8 cellular contexts compared by ENCODE assay signal in genomic region chr17:19108517-19108916, GRCh38. TPM values are rescaled to one million over a fixed set of nuclear protein-coding genes. Genes with fewer than 3 reads are reported as not detected.
DNase-seq lines count a peak whose midpoint lies in the region; ATAC-seq, FAIRE-seq and TF ChIP-seq lines count a peak whose summit lies in the region.
"Not testable (repeated sequence)": the region's sequence is repeated elsewhere in the genome, so short reads cannot be mapped to it uniquely, and the experiment has no call there.
"Had no signal": no experiment of that assay in that cellular context is flagged by ENCODE, and none has a peak within 500 bp of the region (broad histone marks: within the 10 kb centered on the region; RNA-seq: fewer than 3 reads in every experiment).

No MANE protein-coding gene starts in this region.

- H3K9ac ChIP-seq in K562 (ENCODE audit: insufficient read depth in 1 of 2, low read depth in 2 of 2, low read length in 2 of 2): not testable (repeated sequence)

- H4K20me1 ChIP-seq in K562 (replicated peaks; ENCODE audit: control insufficient read depth, insufficient read depth, low read length): not testable (repeated sequence)

- not testable (repeated sequence) for TF ChIP-seq POLR2A in K562 (conservative IDR thresholded peaks at IDR 0.05); testis (IDR thresholded peaks at IDR 0.05)

- TF ChIP-seq CTCF in K562 (IDR thresholded peaks at IDR 0.05 in 2 of 3, conservative IDR thresholded peaks at IDR 0.05 in 1 of 3; ENCODE audit: insufficient read depth in 2 of 3, low read depth in 1 of 3, low read length in 3 of 3); testis (IDR thresholded peaks at IDR 0.05): not testable (repeated sequence)

- in situ Hi-C loops in K562 (cut with MboI): loop anchor here (10.0 kb wide), 1 partner anchor 136 kb away; no protein-coding TSS in a partner anchor

- not testable (repeated sequence) for H3K27me3 ChIP-seq in K562 (ENCODE audit: control insufficient read depth in 2 of 2, insufficient read depth in 2 of 2, low read length in 2 of 2); testis

- H3K4me1 ChIP-seq in K562 (replicated peaks in 1 of 2; ENCODE audit: control insufficient read depth in 2 of 2, insufficient read depth in 2 of 2, low read length in 2 of 2); testis: not testable (repeated sequence)

- not testable (repeated sequence) for BruUV-seq in K562 (replicated peaks; lab: Mats Ljungman, UMichigan)

- H3K9me3 ChIP-seq in K562 (replicated peaks; ENCODE audit: control insufficient read depth, insufficient read depth, low read depth, low read length); testis: not testable (repeated sequence)

- not testable (repeated sequence) for H3K79me2 ChIP-seq in K562 (ENCODE audit: control insufficient read depth, insufficient read depth, low read length)

- POLR2A ChIA-PET in K562 (lab: Yijun Ruan, JAX): not testable (repeated sequence)

- peak; percentile 60 for ATAC-seq in K562
- not testable (repeated sequence) for ATAC-seq in Right ventricle myocardium superior (ENCODE audit: poor library complexity); left lobe of liver

- TF ChIP-seq RAD21 in K562 (CRISPR knock-in tag; conservative IDR thresholded peaks at IDR 0.05 in 1 of 2, IDR thresholded peaks at IDR 0.05 in 1 of 2): not testable (repeated sequence)

- H2AFZ ChIP-seq in K562 (ENCODE audit: low read depth, low read length): not testable (repeated sequence)

- not testable (repeated sequence) for H3K27ac ChIP-seq in K562 (ENCODE audit: extremely low read depth, low read depth, low read length); testis

- not testable (repeated sequence) for H3K4me2 ChIP-seq in K562 (ENCODE audit: insufficient read depth, low read length)

- H3K36me3 ChIP-seq in K562 (ENCODE audit: control insufficient read depth, insufficient read depth, low read length); testis (ENCODE audit: low read depth, missing control alignments): not testable (repeated sequence)

- WGBS in K562 (ENCODE audit: insufficient coverage, low coverage, missing lambda C conversion rate): 6% methylated on average over 3 of the region's 6 CpGs
- WGBS in testis, 2 donors: 35 to 67% methylated on average over 3 of the region's 6 CpGs

- FAIRE-seq in HTR-8/SVneo (lab: Jason Lieb, UNC): peak; percentile 99
- peak; percentile 96 for FAIRE-seq in K562 (lab: Jason Lieb, UNC)

- H3K9me1 ChIP-seq in K562 (ENCODE audit: control insufficient read depth, insufficient read depth, low read length): not testable (repeated sequence)

- DNase-seq in ELF-1 (ENCODE audit: low read depth, low spot score) (peak; percentile 51), RPMI8226 (peak; percentile 2), K562 (ENCODE audit: extremely low read depth in 1 of 4, low spot score in 3 of 4) (peak in 1 of 4 experiments; percentile 66), Right ventricle myocardium superior (peak; percentile 21), left lobe of liver (ENCODE audit: low spot score) (peak; percentile 35), testis (peak; percentile 10)
- DNase-seq in HTR-8/SVneo (ENCODE audit: insufficient read length, low spot score): not testable (repeated sequence)

- TF ChIP-seq EP300 in K562 (IDR thresholded peaks at IDR 0.05; ENCODE audit: low read length): not testable (repeated sequence)

- intact Hi-C loops in K562 (cut with micrococcal nuclease); Right ventricle myocardium superior (cut with DNase I); testis (cut with DNase I; ENCODE audit: low total_unique reads): not testable (repeated sequence)

- CTCF ChIA-PET in K562 (lab: Yijun Ruan, JAX; ENCODE audit: low intra/inter-chr PET ratio): not testable (repeated sequence)

- H3K4me3 ChIP-seq in K562, testis: not testable (repeated sequence)

TF ChIP-seq in K562, 482 proteins besides CTCF, POLR2A, EP300 and RAD21 (continues in another document):
- TF ChIP-seq BHLHE40 (IDR thresholded peaks at IDR 0.05; ENCODE audit: low read length) (0 out of 2 replicates have a peak, but pooled peaks have one; percentile 54), CBFA2T2 (conservative IDR thresholded peaks at IDR 0.05) (peak; percentile 75), ZBTB40 (IDR thresholded peaks at IDR 0.05) (0 out of 2 replicates have a peak, but pooled peaks have one; percentile 24)
- TF ChIP-seq ZBTB40 (CRISPR knock-in tag; IDR thresholded peaks at IDR 0.05): not testable (repeated sequence)

RNA-seq across cellular contexts. Expression of gene GRAPL, which starts 18.9 kb away (rescaled TPM):
- 0.48 and 0.81 TPM in 2 replicates for total RNA-seq in K562 (2011; cell fraction: chromatin; rRNA removed; ENCODE audit: low replicate concordance)
- not detected in 2 replicates for total RNA-seq in K562 (2011; cell fraction: nucleolus; rRNA removed)
- total RNA-seq in K562 (2011; cell fraction: nucleoplasm; rRNA removed): 0.37 TPM in 1 of 2 replicates, not detected in the other
- total RNA-seq in K562 (2014; rRNA removed): not detected in 2 replicates
- not detected in 2 replicates for total RNA-seq in K562 (2014; rRNA removed; fragmentation: Illumina TruSeq; extraction: Trizol)
- not detected in 2 replicates for total RNA-seq in K562 (2015; rRNA removed; fragmentation: Illumina TruSeq; extraction: Trizol)
- 0.22 TPM in 1 of 2 replicates, not detected in the other for total RNA-seq in K562 (2021)
- 0.11 TPM in 1 of 2 replicates, not detected in the other for polyA plus RNA-seq in K562 (2011; rRNA removed)
- polyA plus RNA-seq in K562 (2011; cell fraction: cytosol; rRNA removed): not detected in 2 replicates
- polyA plus RNA-seq in K562 (2011; cell fraction: nucleus; rRNA removed): not detected in 2 replicates
- polyA plus RNA-seq in K562 (2012): not detected in 2 replicates
- polyA plus RNA-seq in K562 (2014; fragmentation: Illumina TruSeq; extraction: Trizol): not detected in 2 replicates
- not detected for polyA plus RNA-seq in K562 (2014; fragmentation: Nextera tagmentation; extraction: Ambion mirVana)
- not detected in 2 replicates for polyA plus RNA-seq in K562 (2014; rRNA removed)
- polyA minus RNA-seq in K562 (2011; rRNA and poly(A)+ RNA removed): not detected in 2 replicates
- polyA minus RNA-seq in K562 (2011; cell fraction: cytosol; rRNA and poly(A)+ RNA removed): not detected in 2 replicates
- not detected in 2 replicates for polyA minus RNA-seq in K562 (2011; cell fraction: nucleus; rRNA and poly(A)+ RNA removed)
- 1.5 TPM for total RNA-seq in Right ventricle myocardium superior
- 3.0 TPM for total RNA-seq in left lobe of liver
- 1 to 10 TPM; 2.0 to 2.2 TPM for total RNA-seq in testis
- polyA plus RNA-seq in testis (ENCODE audit: insufficient read depth, low read depth, low replicate concordance): 9.5 TPM
- total RNA-seq: HFFc6 had no signal
